ENCODE assay signal across 8 cellular contexts in genomic region chr21:33380483-33380998, GRCh38. TPM values are rescaled to one million over a fixed set of nuclear protein-coding genes. Genes with fewer than 3 reads are reported as not detected.
DNase-seq lines count a peak whose midpoint lies in the region; ATAC-seq and TF ChIP-seq lines count a peak whose summit lies in the region.

No MANE protein-coding gene starts in this region.

- no peaks in the 10 kb centered on the region for H4K20me1 ChIP-seq in Loucy (ENCODE audit: insufficient read depth, low read length, poor library complexity, severe bottlenecking)

- intact Hi-C loops in lower lobe of right lung (cut with DNase I), result no loop called here

- H3K9me3 ChIP-seq in Loucy (ENCODE audit: insufficient read depth, low read depth, low read length) (no peaks in the 10 kb centered on the region), lower lobe of right lung (no peaks in the 10 kb centered on the region)

- H3K9me2 ChIP-seq in Loucy (replicated peaks; ENCODE audit: low read depth, low read length), result no peaks in the 10 kb centered on the region

- peak overlapping the region; percentile 80 for H3K27ac ChIP-seq in lower lobe of right lung

- peaks cover 37% of the 10 kb centered on the region for H3K4me1 ChIP-seq in Loucy (ENCODE audit: insufficient read depth, low read length, poor library complexity, severe bottlenecking)
- peaks cover 53% of the 10 kb centered on the region for H3K4me1 ChIP-seq in lower lobe of right lung

- ATAC-seq in GM21737 (IDR thresholded peaks at IDR 0.05; ENCODE audit: unreplicated experiment) (peak; percentile 57), lower lobe of right lung (peak; percentile 95 to 96)

- DNase-seq in DMS53 (lab: John Stamatoyannopoulos, UW) (peak; percentile 92), cerebellar cortex (ENCODE audit: low spot score) (peak; percentile 84), lower lobe of right lung (peak; percentile 95), NCI-H1048 (lab: John Stamatoyannopoulos, UW) (no peak)
- DNase-seq in activated CD4-positive, alpha-beta T cell treated with anti-CD3 and anti-CD28 coated beads for 24 hours (ENCODE audit: low read depth in 2 of 2), result peak; percentile 82 to 87
- peak; percentile 56 for DNase-seq in stimulated activated CD8-positive, alpha-beta memory T cell treated with anti-CD3 and anti-CD28 coated beads, Interleukin-15, amount 100 ng/mL, for 24 hours (ENCODE audit: low read depth)

- TF ChIP-seq CTCF in Loucy (conservative IDR thresholded peaks at IDR 0.05; ENCODE audit: low read length) (no peak), lower lobe of right lung (IDR thresholded peaks at IDR 0.05) (no peak)

- H3F3A ChIP-seq in Loucy (ENCODE audit: low read depth), result no peaks in the 10 kb centered on the region

- H3K27me3 ChIP-seq in Loucy (ENCODE audit: insufficient read depth, low read length, poor library complexity, severe bottlenecking) (no peaks in the 10 kb centered on the region), lower lobe of right lung (ENCODE audit: low read depth) (no peaks in the 10 kb centered on the region)

- peak overlapping the region; percentile 63 for H3K9ac ChIP-seq in Loucy (ENCODE audit: low read depth, low read length, poor library complexity, severe bottlenecking)

- H3K4me2 ChIP-seq in Loucy (ENCODE audit: low read depth, low read length, poor library complexity, severe bottlenecking), result peak overlapping the region; percentile 59

- 0 out of 2 replicates have a peak, but pooled peaks cover 3% of the 10 kb centered on the region for H3K79me2 ChIP-seq in Loucy (ENCODE audit: insufficient read depth, low read length)

- H3K36me3 ChIP-seq in Loucy (ENCODE audit: insufficient read depth, low read length) (no peaks in the 10 kb centered on the region), lower lobe of right lung (no peaks in the 10 kb centered on the region)

- H2AFZ ChIP-seq in Loucy (ENCODE audit: low read length), result peak overlapping the region; percentile 81

- peak overlapping the region; percentile 40 for H3K4me3 ChIP-seq in Loucy (ENCODE audit: low read length, poor library complexity, severe bottlenecking)
- no peak overlapping the region for H3K4me3 ChIP-seq in lower lobe of right lung

RNA-seq across cellular contexts. Expression of gene IFNGR2, which starts 22.7 kb away (rescaled TPM):
- total RNA-seq in lower lobe of right lung, result 83.5 TPM

RNA-seq across cellular contexts. Expression of gene IFNAR1, which starts 55.8 kb away (rescaled TPM):
- total RNA-seq in lower lobe of right lung, result 64.5 TPM
